In genomic region chr10:93080350-93081046, GRCh38 we compare ENCODE assay signal across 8 cellular contexts. TPM values are rescaled to one million over a fixed set of nuclear protein-coding genes. Genes with fewer than 3 reads are reported as not detected.
DNase-seq lines count a peak whose midpoint lies in the region; ATAC-seq and TF ChIP-seq lines count a peak whose summit lies in the region.

No MANE protein-coding gene starts in this region.

- TF ChIP-seq POLR2A in GM18505 (IDR thresholded peaks at IDR 0.05; ENCODE audit: borderline replicate concordance, extremely low read depth, insufficient read depth, insufficient read length), result no peak

- peak overlapping the region; percentile 32; the same call in 1 of the 2 replicates for H3K27ac Mint-ChIP-seq in HFFc6
- H3K27ac Mint-ChIP-seq in activated naive CD8-positive, alpha-beta T cell treated with anti-CD3 and anti-CD28 coated beads, Interleukin-2, amount 50 U/mL, for 24 hours, result no peak overlapping the region

- no peak overlapping the region for H3K4me3 ChIP-seq in SJCRH30

- ATAC-seq in activated naive CD8-positive, alpha-beta T cell treated with anti-CD3 and anti-CD28 coated beads, Interleukin-2, amount 50 U/mL, for 24 hours, result peak; percentile 68
- peak; percentile 67 to 74 for ATAC-seq in left cardiac atrium
- no peak for ATAC-seq in GM18505 (IDR thresholded peaks at IDR 0.05; ENCODE audit: unreplicated experiment)
- ATAC-seq in GM19452 (IDR thresholded peaks at IDR 0.05; ENCODE audit: unreplicated experiment), result no peak

- no peaks in the 10 kb centered on the region for H3K9me3 ChIP-seq in SJCRH30 (replicated peaks)

- peak overlapping the region; percentile 80 for H3K4me3 Mint-ChIP-seq in HFFc6
- no peak overlapping the region for H3K4me3 Mint-ChIP-seq in activated naive CD8-positive, alpha-beta T cell treated with anti-CD3 and anti-CD28 coated beads, Interleukin-2, amount 50 U/mL, for 24 hours

- no peaks in the 10 kb centered on the region for H3K27me3 ChIP-seq in SJCRH30

- peaks cover 35% of the 10 kb centered on the region for H3K4me1 Mint-ChIP-seq in HFFc6 (ENCODE audit: low read depth)
- H3K4me1 Mint-ChIP-seq in activated naive CD8-positive, alpha-beta T cell treated with anti-CD3 and anti-CD28 coated beads, Interleukin-2, amount 50 U/mL, for 24 hours, result peaks cover 7% of the 10 kb centered on the region

- H3K9me3 Mint-ChIP-seq in HFFc6, result no peaks in the 10 kb centered on the region
- no peaks in the 10 kb centered on the region for H3K9me3 Mint-ChIP-seq in activated naive CD8-positive, alpha-beta T cell treated with anti-CD3 and anti-CD28 coated beads, Interleukin-2, amount 50 U/mL, for 24 hours

- no peaks in the 10 kb centered on the region; the same call in 1 of the 2 replicates for H3K4me1 ChIP-seq in SJCRH30

- intact Hi-C loops in left cardiac atrium (cut with DNase I), result loop anchor here (2.0 to 10.0 kb wide), 3 partner anchors 204 to 274 kb away; no protein-coding TSS in a partner anchor

- H3K36me3 ChIP-seq in SJCRH30, result no peaks in the 10 kb centered on the region

- H3K36me3 Mint-ChIP-seq in HFFc6 (ENCODE audit: low read depth), result no peaks in the 10 kb centered on the region
- H3K36me3 Mint-ChIP-seq in activated naive CD8-positive, alpha-beta T cell treated with anti-CD3 and anti-CD28 coated beads, Interleukin-2, amount 50 U/mL, for 24 hours (ENCODE audit: low read depth), result no peaks in the 10 kb centered on the region

- DNase-seq in DMS53 treated with DMSO at 0.1 percent for 48 hours (lab: John Stamatoyannopoulos, UW; ENCODE audit: unreplicated experiment), result peak; percentile 43
- DNase-seq in HFFc6, result peak; percentile 44
- peak; percentile 40 to 68 for DNase-seq in SJCRH30
- DNase-seq in activated naive CD8-positive, alpha-beta T cell treated with anti-CD3 and anti-CD28 coated beads, Interleukin-2, amount 50 U/mL, for 24 hours, result peak; percentile 62
- DNase-seq in left cardiac atrium, result no peak
- peak; percentile 80 for DNase-seq in retina

- H3K27ac ChIP-seq in SJCRH30, result no peak overlapping the region

- TF ChIP-seq CTCF in HFFc6 (IDR thresholded peaks at IDR 0.05), result peak; percentile 95

- peaks cover 10% of the 10 kb centered on the region for H3K27me3 Mint-ChIP-seq in HFFc6 (ENCODE audit: insufficient read depth)
- peaks cover 45% of the 10 kb centered on the region for H3K27me3 Mint-ChIP-seq in activated naive CD8-positive, alpha-beta T cell treated with anti-CD3 and anti-CD28 coated beads, Interleukin-2, amount 50 U/mL, for 24 hours

RNA-seq across cellular contexts. Expression of gene CYP26A1, which starts 6.8 kb away (rescaled TPM):
- total RNA-seq in HFFc6 (2021; fragmentation: NEBNext Ultra II Directional; extraction: Animal tissue kit (Norgen Biotek cat#: 25700)), result not detected
- not detected in 2 replicates for total RNA-seq in SJCRH30 (2014; rRNA removed; shearing (Covaris generic))
- total RNA-seq in left cardiac atrium, result under 1 TPM in 1 of 2 donors, not detected in 1; 0.29 TPM

RNA-seq across cellular contexts. Expression of gene CYP26C1, which starts 19.9 kb away (rescaled TPM):
- total RNA-seq in HFFc6 (2021; fragmentation: NEBNext Ultra II Directional; extraction: Animal tissue kit (Norgen Biotek cat#: 25700)), result under 1 TPM in 5 of 6 experiments, not detected in 1; 0.05 to 0.22 (median 0.13) TPM
- total RNA-seq in SJCRH30 (2014; rRNA removed; shearing (Covaris generic)), result not detected in 2 replicates
- under 1 TPM in 1 of 2 donors, not detected in 1; 0.05 TPM for total RNA-seq in left cardiac atrium

Comparison
In these comparisons a context has a peak if more than half of its experiments do, and no peak if none do; other contexts are left out.
1. ATAC-seq: peak in activated naive CD8-positive, alpha-beta T cell treated with anti-CD3 and anti-CD28 coated beads, Interleukin-2, amount 50 U/mL, for 24 hours (single experiment) and left cardiac atrium (2 of 2); none in GM18505 (single experiment) and GM19452 (single experiment).